1 cellular context compared by ENCODE assay signal in genomic region chr11:44982496-44983062, GRCh38.
TF ChIP-seq lines count a peak whose summit lies in the region.

No MANE protein-coding gene starts in this region.

TF ChIP-seq in WTC11, 78 proteins besides CTCF, POLR2A, EP300 and RAD21 (continued from another document):
- TF ChIP-seq, protein P1, sequence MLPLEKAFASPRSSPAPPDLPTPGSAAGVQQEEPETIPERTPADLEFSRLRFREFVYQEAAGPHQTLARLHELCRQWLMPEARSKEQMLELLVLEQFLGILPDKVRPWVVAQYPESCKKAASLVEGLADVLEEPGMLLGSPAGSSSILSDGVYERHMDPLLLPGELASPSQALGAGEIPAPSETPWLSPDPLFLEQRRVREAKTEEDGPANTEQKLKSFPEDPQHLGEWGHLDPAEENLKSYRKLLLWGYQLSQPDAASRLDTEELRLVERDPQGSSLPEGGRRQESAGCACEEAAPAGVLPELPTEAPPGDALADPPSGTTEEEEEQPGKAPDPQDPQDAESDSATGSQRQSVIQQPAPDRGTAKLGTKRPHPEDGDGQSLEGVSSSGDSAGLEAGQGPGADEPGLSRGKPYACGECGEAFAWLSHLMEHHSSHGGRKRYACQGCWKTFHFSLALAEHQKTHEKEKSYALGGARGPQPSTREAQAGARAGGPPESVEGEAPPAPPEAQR (CRISPR knock-in tag; IDR thresholded peaks at IDR 0.05), result no peak
- TF ChIP-seq ELF4 (CRISPR knock-in tag; IDR thresholded peaks at IDR 0.05; ENCODE audit: low read depth) (no peak), KAT7 (CRISPR knock-in tag; IDR thresholded peaks at IDR 0.05; ENCODE audit: borderline replicate concordance) (no peak), MAX (CRISPR knock-in tag; IDR thresholded peaks at IDR 0.05) (no peak), GABPB1 (CRISPR knock-in tag; IDR thresholded peaks at IDR 0.05) (no peak), NFATC4 (CRISPR knock-in tag; IDR thresholded peaks at IDR 0.05) (no peak), NFYB (CRISPR knock-in tag; conservative IDR thresholded peaks at IDR 0.05; ENCODE audit: low read depth) (no peak), HMGA2 (CRISPR knock-in tag; IDR thresholded peaks at IDR 0.05) (no peak), TP53 (CRISPR knock-in tag; IDR thresholded peaks at IDR 0.05) (no peak), E2F4 (CRISPR knock-in tag; IDR thresholded peaks at IDR 0.05; ENCODE audit: borderline replicate concordance, low read depth) (no peak), ZNF121 (CRISPR knock-in tag; IDR thresholded peaks at IDR 0.05) (no peak), ZBTB43 (CRISPR knock-in tag; IDR thresholded peaks at IDR 0.05) (no peak)
- TF ChIP-seq, protein P2, sequence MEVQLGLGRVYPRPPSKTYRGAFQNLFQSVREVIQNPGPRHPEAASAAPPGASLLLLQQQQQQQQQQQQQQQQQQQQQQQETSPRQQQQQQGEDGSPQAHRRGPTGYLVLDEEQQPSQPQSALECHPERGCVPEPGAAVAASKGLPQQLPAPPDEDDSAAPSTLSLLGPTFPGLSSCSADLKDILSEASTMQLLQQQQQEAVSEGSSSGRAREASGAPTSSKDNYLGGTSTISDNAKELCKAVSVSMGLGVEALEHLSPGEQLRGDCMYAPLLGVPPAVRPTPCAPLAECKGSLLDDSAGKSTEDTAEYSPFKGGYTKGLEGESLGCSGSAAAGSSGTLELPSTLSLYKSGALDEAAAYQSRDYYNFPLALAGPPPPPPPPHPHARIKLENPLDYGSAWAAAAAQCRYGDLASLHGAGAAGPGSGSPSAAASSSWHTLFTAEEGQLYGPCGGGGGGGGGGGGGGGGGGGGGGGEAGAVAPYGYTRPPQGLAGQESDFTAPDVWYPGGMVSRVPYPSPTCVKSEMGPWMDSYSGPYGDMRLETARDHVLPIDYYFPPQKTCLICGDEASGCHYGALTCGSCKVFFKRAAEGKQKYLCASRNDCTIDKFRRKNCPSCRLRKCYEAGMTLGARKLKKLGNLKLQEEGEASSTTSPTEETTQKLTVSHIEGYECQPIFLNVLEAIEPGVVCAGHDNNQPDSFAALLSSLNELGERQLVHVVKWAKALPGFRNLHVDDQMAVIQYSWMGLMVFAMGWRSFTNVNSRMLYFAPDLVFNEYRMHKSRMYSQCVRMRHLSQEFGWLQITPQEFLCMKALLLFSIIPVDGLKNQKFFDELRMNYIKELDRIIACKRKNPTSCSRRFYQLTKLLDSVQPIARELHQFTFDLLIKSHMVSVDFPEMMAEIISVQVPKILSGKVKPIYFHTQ (CRISPR knock-in tag; IDR thresholded peaks at IDR 0.05), result no peak
